In genomic region chr3:100802126-100802525, GRCh38 we compare ENCODE assay signal across 1 cellular context.
TF ChIP-seq lines count a peak whose summit lies in the region.

No MANE protein-coding gene starts in this region.

TF ChIP-seq in GM23338, 12 proteins besides CTCF, POLR2A, EP300 and RAD21:
- TF ChIP-seq STAT1 (IDR thresholded peaks at IDR 0.05; ENCODE audit: unreplicated experiment): no peak
- TF ChIP-seq NANOG (IDR thresholded peaks at IDR 0.05; ENCODE audit: borderline replicate concordance): no peak
- TF ChIP-seq ZNF331 (CRISPR knock-in tag; IDR thresholded peaks at IDR 0.05; ENCODE audit: low read depth): no peak
- TF ChIP-seq CREB1 (CRISPR knock-in tag; IDR thresholded peaks at IDR 0.05; ENCODE audit: low read depth): no peak
- no peak for TF ChIP-seq POLR2AphosphoS5 (IDR thresholded peaks at IDR 0.05; ENCODE audit: low read depth)
- no peak for TF ChIP-seq ZNF114 (CRISPR knock-in tag; IDR thresholded peaks at IDR 0.05)
- no peak for TF ChIP-seq ETS1 (IDR thresholded peaks at IDR 0.05)
- no peak for TF ChIP-seq EZH2phosphoT487 (IDR thresholded peaks at IDR 0.05; ENCODE audit: unreplicated experiment)
- TF ChIP-seq REST (IDR thresholded peaks at IDR 0.05; ENCODE audit: unreplicated experiment): no peak
- no peak for TF ChIP-seq JUNB (IDR thresholded peaks at IDR 0.05; ENCODE audit: unreplicated experiment)
- no peak for TF ChIP-seq EZH2 (IDR thresholded peaks at IDR 0.05; ENCODE audit: low read depth, unreplicated experiment)
- no peak for TF ChIP-seq ZNF462 (CRISPR knock-in tag; IDR thresholded peaks at IDR 0.05)
